Comparison of ENCODE assay signal across 8 cellular contexts in the genomic region with DNA sequence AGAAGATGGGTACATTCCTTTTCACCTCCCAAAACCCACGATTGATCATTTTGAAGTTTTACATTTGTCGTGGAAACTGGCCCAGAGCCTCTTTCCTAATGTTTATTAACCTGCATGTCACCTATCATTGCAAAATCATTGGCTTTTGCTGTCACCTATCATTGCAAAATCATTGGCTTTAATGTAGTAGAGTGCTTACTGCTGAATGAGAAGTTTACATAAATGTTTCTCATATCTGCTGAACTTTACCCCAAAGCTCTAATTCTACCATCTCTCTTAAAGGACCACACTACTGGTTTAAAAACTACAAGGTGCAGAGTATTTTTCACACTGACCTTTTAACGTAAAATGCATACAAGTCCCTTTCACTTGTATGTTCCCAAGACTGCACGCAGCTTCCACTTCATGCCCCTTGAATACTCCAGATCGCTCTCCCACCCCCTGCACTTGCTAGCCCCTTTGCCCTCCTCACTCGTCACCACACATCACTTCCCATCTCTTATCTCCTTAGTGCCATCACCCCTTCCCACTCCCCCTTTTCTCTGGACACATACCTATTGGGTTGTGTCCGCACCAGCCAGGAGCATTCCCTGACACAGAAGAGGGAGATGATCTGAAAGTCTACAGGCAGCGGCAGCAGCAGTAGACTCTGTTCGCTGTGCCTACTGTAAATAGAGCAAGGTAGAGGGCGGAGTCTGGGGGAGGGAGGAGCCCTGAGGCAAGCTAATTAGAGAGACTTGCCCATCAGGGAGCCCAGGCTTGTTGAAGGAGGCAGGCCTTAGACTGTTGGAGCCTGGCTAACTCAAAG. TPM values are rescaled to one million over a fixed set of nuclear protein-coding genes. Genes with fewer than 3 reads are reported as not detected.
DNase-seq lines count a peak whose midpoint lies in the region; ATAC-seq, FAIRE-seq and TF ChIP-seq lines count a peak whose summit lies in the region.

No MANE protein-coding gene starts in this region.

- peaks cover 8% of the 10 kb centered on the region for H3K4me1 ChIP-seq in foreskin keratinocyte

- no peak overlapping the region for H3K27ac ChIP-seq in foreskin keratinocyte

- peak; percentile 10 for DNase-seq in GM06990 (ENCODE audit: extremely low read depth, insufficient read length)
- peak in 1 of 2 donors; percentile 23 for DNase-seq in foreskin keratinocyte
- no peak for DNase-seq in frontal cortex (ENCODE audit: low spot score in 2 of 2)
- no peak for DNase-seq in amniotic stem cell (lab: John Stamatoyannopoulos, UW)
- no peak for DNase-seq in activated CD4-positive, alpha-beta T cell treated with anti-CD3 and anti-CD28 coated beads, Interleukin-2, amount 10 ng/mL, durations not matched to agents 24 days and 14 days
- DNase-seq in activated CD8-positive, alpha-beta T cell treated with anti-CD3 and anti-CD28 coated beads, Interleukin-2, amount 10 ng/mL, durations not matched to agents 7 days and 5 days: no peak

- H3K9me3 Mint-ChIP-seq in activated CD4-positive, alpha-beta T cell treated with anti-CD3 and anti-CD28 coated beads, Interleukin-2, amount 10 ng/mL, durations not matched to agents 24 days and 14 days: no peaks in the 10 kb centered on the region
- H3K9me3 Mint-ChIP-seq in activated CD8-positive, alpha-beta T cell treated with anti-CD3 and anti-CD28 coated beads, Interleukin-2, amount 10 ng/mL, durations not matched to agents 7 days and 5 days (ENCODE audit: insufficient read depth): no peaks in the 10 kb centered on the region

- no peak overlapping the region for H3K4me3 Mint-ChIP-seq in activated CD4-positive, alpha-beta T cell treated with anti-CD3 and anti-CD28 coated beads, Interleukin-2, amount 10 ng/mL, durations not matched to agents 24 days and 14 days
- no peak overlapping the region for H3K4me3 Mint-ChIP-seq in activated CD8-positive, alpha-beta T cell treated with anti-CD3 and anti-CD28 coated beads, Interleukin-2, amount 10 ng/mL, durations not matched to agents 7 days and 5 days

- H3K27ac Mint-ChIP-seq in activated CD4-positive, alpha-beta T cell treated with anti-CD3 and anti-CD28 coated beads, Interleukin-2, amount 10 ng/mL, durations not matched to agents 24 days and 14 days: no peak overlapping the region
- H3K27ac Mint-ChIP-seq in activated CD8-positive, alpha-beta T cell treated with anti-CD3 and anti-CD28 coated beads, Interleukin-2, amount 10 ng/mL, durations not matched to agents 7 days and 5 days: no peak overlapping the region

- intact Hi-C loops in activated CD4-positive, alpha-beta T cell treated with anti-CD3 and anti-CD28 coated beads, Interleukin-2, amount 10 ng/mL, durations not matched to agents 24 days and 14 days (cut with micrococcal nuclease): no loop called here

- H3K27me3 ChIP-seq in GM06990 (replicated peaks; ENCODE audit: control insufficient read depth, insufficient read depth, low read length) (no peaks in the 10 kb centered on the region), foreskin keratinocyte (no peaks in the 10 kb centered on the region)

- no peaks in the 10 kb centered on the region for H3K36me3 Mint-ChIP-seq in activated CD4-positive, alpha-beta T cell treated with anti-CD3 and anti-CD28 coated beads, Interleukin-2, amount 10 ng/mL, durations not matched to agents 24 days and 14 days (ENCODE audit: low read depth)
- no peaks in the 10 kb centered on the region for H3K36me3 Mint-ChIP-seq in activated CD8-positive, alpha-beta T cell treated with anti-CD3 and anti-CD28 coated beads, Interleukin-2, amount 10 ng/mL, durations not matched to agents 7 days and 5 days (ENCODE audit: low read depth)

- POLR2A ChIA-PET in activated CD8-positive, alpha-beta T cell treated with anti-CD3 and anti-CD28 coated beads, Interleukin-2, amount 10 ng/mL, durations not matched to agents 7 days and 5 days (lab: Charles Lee): no interaction called here

- H3K4me1 Mint-ChIP-seq in activated CD4-positive, alpha-beta T cell treated with anti-CD3 and anti-CD28 coated beads, Interleukin-2, amount 10 ng/mL, durations not matched to agents 24 days and 14 days: peaks cover 3% of the 10 kb centered on the region
- no peaks in the 10 kb centered on the region for H3K4me1 Mint-ChIP-seq in activated CD8-positive, alpha-beta T cell treated with anti-CD3 and anti-CD28 coated beads, Interleukin-2, amount 10 ng/mL, durations not matched to agents 7 days and 5 days (ENCODE audit: low read depth)

- H3K4me3 ChIP-seq in GM06990 (replicated peaks; ENCODE audit: low read depth, low read length): peak overlapping the region; percentile 24; the same call in 1 of the 2 replicates

- no peaks in the 10 kb centered on the region for H3K36me3 ChIP-seq in GM06990 (ENCODE audit: control insufficient read depth, insufficient read depth, low read length)

- peaks cover 24% of the 10 kb centered on the region for H3K27me3 Mint-ChIP-seq in activated CD4-positive, alpha-beta T cell treated with anti-CD3 and anti-CD28 coated beads, Interleukin-2, amount 10 ng/mL, durations not matched to agents 24 days and 14 days
- peaks cover 11% of the 10 kb centered on the region for H3K27me3 Mint-ChIP-seq in activated CD8-positive, alpha-beta T cell treated with anti-CD3 and anti-CD28 coated beads, Interleukin-2, amount 10 ng/mL, durations not matched to agents 7 days and 5 days (ENCODE audit: low read depth)

- TF ChIP-seq CTCF in GM06990 (IDR thresholded peaks at IDR 0.05; ENCODE audit: insufficient read depth, low read length, poor library complexity, severe bottlenecking) (no peak), foreskin keratinocyte (conservative IDR thresholded peaks at IDR 0.05) (no peak)

- ATAC-seq in GM21390 (IDR thresholded peaks at IDR 0.05; ENCODE audit: unreplicated experiment): peak; percentile 69
- ATAC-seq in HG03565 (IDR thresholded peaks at IDR 0.05; ENCODE audit: unreplicated experiment): peak; percentile 70
- peak; percentile 74 for ATAC-seq in foreskin keratinocyte
- no peak for ATAC-seq in activated CD8-positive, alpha-beta T cell treated with anti-CD3 and anti-CD28 coated beads, Interleukin-2, amount 10 ng/mL, durations not matched to agents 7 days and 5 days

- CTCF ChIA-PET in activated CD8-positive, alpha-beta T cell treated with anti-CD3 and anti-CD28 coated beads, Interleukin-2, amount 10 ng/mL, durations not matched to agents 7 days and 5 days (lab: Charles Lee): interaction anchor here (1.4 kb wide), 1 partner anchor 9 kb away, joined by 5 read pairs; no protein-coding TSS in a partner anchor

- FAIRE-seq in frontal cortex (lab: Jason Lieb, UNC): no peak

RNA-seq across cellular contexts. Expression of a gene that starts 30.2 kb away (rescaled TPM):
- total RNA-seq in foreskin keratinocyte (5.3 and 6.8 TPM in 2 replicates), frontal cortex (42.0 TPM)
- 3.3 and 3.4 TPM in 2 replicates for polyA plus RNA-seq in foreskin keratinocyte
- 9.3 and 13.4 TPM in 2 replicates for total RNA-seq in activated CD4-positive, alpha-beta T cell treated with anti-CD3 and anti-CD28 coated beads, Interleukin-2, amount 10 ng/mL, durations not matched to agents 24 days and 14 days
- 10 to 100 TPM; 29.2 to 30.5 TPM for total RNA-seq in activated CD8-positive, alpha-beta T cell treated with anti-CD3 and anti-CD28 coated beads, Interleukin-2, amount 10 ng/mL, durations not matched to agents 7 days and 5 days
